ENCODE assay signal across 8 cellular contexts in genomic region chr1:24481098-24481497, GRCh38. TPM values are rescaled to one million over a fixed set of nuclear protein-coding genes. Genes with fewer than 3 reads are reported as not detected.
DNase-seq lines count a peak whose midpoint lies in the region; ATAC-seq and TF ChIP-seq lines count a peak whose summit lies in the region.

No MANE protein-coding gene starts in this region.

- intact Hi-C loops in CD8-positive, alpha-beta T cell (cut with DNase I, micrococcal nuclease): loop anchor here (1.0 to 5.0 kb wide), 3 partner anchors 21 to 64 kb away; partner anchors contain the start of genes NIPAL3 (in 2 of the 2) and RCAN3 (in 2 of the 2)

- CTCF ChIA-PET in CD8-positive, alpha-beta T cell (lab: Charles Lee): interaction anchor here (0.6 to 4.6 kb wide), 10 partner anchors 14 to 1750 kb away, joined by 3 to 18 read pairs (median 4); partner anchors contain the start of genes NIPAL3 and RCAN3
- CTCF ChIA-PET in activated CD4-positive, alpha-beta memory T cell treated with anti-CD3 and anti-CD28 coated beads, Interleukin-2, amount 10 ng/mL, durations not matched to agents 7 days and 5 days (lab: Charles Lee): interaction anchor here (0.9 to 2.8 kb wide), 10 partner anchors 20 to 282 kb away, joined by 3 to 19 read pairs (median 4); partner anchors contain the start of genes NIPAL3 and RCAN3
- CTCF ChIA-PET in HEK293T (lab: Yijun Ruan, JAX): no interaction called here

- H3K4me1 ChIP-seq in CD8-positive, alpha-beta T cell (ENCODE audit: insufficient read depth, low read length): peaks cover 64% of the 10 kb centered on the region
- peaks cover 8% of the 10 kb centered on the region for H3K4me1 ChIP-seq in HUES48 (ENCODE audit: control insufficient read depth, insufficient read depth, low read length)

- ATAC-seq in CD8-positive, alpha-beta T cell: peak; percentile 59
- ATAC-seq in memory B cell (ENCODE audit: low read depth) (peak; percentile 99), GM21381 (IDR thresholded peaks at IDR 0.05; ENCODE audit: unreplicated experiment) (no peak), HG03460 (IDR thresholded peaks at IDR 0.05; ENCODE audit: unreplicated experiment) (no peak), GM21717 (IDR thresholded peaks at IDR 0.05; ENCODE audit: unreplicated experiment) (no peak)

- H3K36me3 ChIP-seq in CD8-positive, alpha-beta T cell (ENCODE audit: insufficient read depth, low read length): no peaks in the 10 kb centered on the region
- no peaks in the 10 kb centered on the region for H3K36me3 ChIP-seq in HUES48 (ENCODE audit: control insufficient read depth, insufficient read depth, low read length)

- no peaks in the 10 kb centered on the region for H3K9me3 Mint-ChIP-seq in CD8-positive, alpha-beta T cell
- H3K9me3 Mint-ChIP-seq in activated CD4-positive, alpha-beta memory T cell treated with anti-CD3 and anti-CD28 coated beads, Interleukin-2, amount 10 ng/mL, durations not matched to agents 7 days and 5 days: no peaks in the 10 kb centered on the region
- no peaks in the 10 kb centered on the region for H3K9me3 Mint-ChIP-seq in memory B cell

- H3K4me3 ChIP-seq in CD8-positive, alpha-beta T cell (ENCODE audit: low read depth, low read length): peak overlapping the region; percentile 40
- H3K4me3 ChIP-seq in HUES48 (ENCODE audit: low read depth, low read length): no peak overlapping the region

- H3K9ac ChIP-seq in HUES48 (ENCODE audit: low read depth, low read length): no peak overlapping the region

- peak overlapping the region; percentile 73 for H3K4me3 Mint-ChIP-seq in CD8-positive, alpha-beta T cell
- H3K4me3 Mint-ChIP-seq in activated CD4-positive, alpha-beta memory T cell treated with anti-CD3 and anti-CD28 coated beads, Interleukin-2, amount 10 ng/mL, durations not matched to agents 7 days and 5 days: peak overlapping the region; percentile 27
- peak overlapping the region; percentile 59 for H3K4me3 Mint-ChIP-seq in memory B cell

- H3K27me3 ChIP-seq in CD8-positive, alpha-beta T cell (ENCODE audit: insufficient read depth, low read length): no peaks in the 10 kb centered on the region
- H3K27me3 ChIP-seq in HUES48 (ENCODE audit: control insufficient read depth, insufficient read depth, low read length): no peaks in the 10 kb centered on the region

- H3K27me3 Mint-ChIP-seq in CD8-positive, alpha-beta T cell (ENCODE audit: low read depth): no peaks in the 10 kb centered on the region
- H3K27me3 Mint-ChIP-seq in activated CD4-positive, alpha-beta memory T cell treated with anti-CD3 and anti-CD28 coated beads, Interleukin-2, amount 10 ng/mL, durations not matched to agents 7 days and 5 days: no peaks in the 10 kb centered on the region
- no peaks in the 10 kb centered on the region for H3K27me3 Mint-ChIP-seq in memory B cell

- H3K9me3 ChIP-seq in CD8-positive, alpha-beta T cell (ENCODE audit: low read length): no peaks in the 10 kb centered on the region
- no peaks in the 10 kb centered on the region for H3K9me3 ChIP-seq in HUES48 (ENCODE audit: control insufficient read depth, insufficient read depth, low read length)

- no peaks in the 10 kb centered on the region for H3K36me3 Mint-ChIP-seq in CD8-positive, alpha-beta T cell
- peaks cover 12% of the 10 kb centered on the region for H3K36me3 Mint-ChIP-seq in activated CD4-positive, alpha-beta memory T cell treated with anti-CD3 and anti-CD28 coated beads, Interleukin-2, amount 10 ng/mL, durations not matched to agents 7 days and 5 days (ENCODE audit: low read depth)
- H3K36me3 Mint-ChIP-seq in memory B cell: peaks cover 2% of the 10 kb centered on the region

- POLR2A ChIA-PET in CD8-positive, alpha-beta T cell (lab: Charles Lee): interaction anchor here (0.6 to 10.4 kb wide), 9 partner anchors 14 to 106 kb away, joined by 3 to 148 read pairs (median 4); partner anchors contain the start of genes NIPAL3 and RCAN3
- POLR2A ChIA-PET in activated CD4-positive, alpha-beta memory T cell treated with anti-CD3 and anti-CD28 coated beads, Interleukin-2, amount 10 ng/mL, durations not matched to agents 7 days and 5 days (lab: Charles Lee): interaction anchor here (0.8 to 8.0 kb wide), 13 partner anchors 11 to 162 kb away, joined by 3 to 232 read pairs (median 3); partner anchors contain the start of genes NIPAL3, RCAN3, SRRM1 and STPG1
- POLR2A ChIA-PET in HEK293T (lab: Yijun Ruan, JAX): interaction anchor here (1.2 to 1.3 kb wide), 2 partner anchors 20 to 21 kb away, joined by 3 to 4 read pairs; partner anchors contain the start of gene RCAN3

- no peak for TF ChIP-seq CTCF in CD8-positive, alpha-beta T cell (IDR thresholded peaks at IDR 0.05)

- peak overlapping the region; percentile 98 for H3K27ac Mint-ChIP-seq in CD8-positive, alpha-beta T cell
- H3K27ac Mint-ChIP-seq in activated CD4-positive, alpha-beta memory T cell treated with anti-CD3 and anti-CD28 coated beads, Interleukin-2, amount 10 ng/mL, durations not matched to agents 7 days and 5 days: peak overlapping the region; percentile 99
- H3K27ac Mint-ChIP-seq in memory B cell: peak overlapping the region; percentile 86

- peak overlapping the region; percentile 68 for H3K27ac ChIP-seq in CD8-positive, alpha-beta T cell (ENCODE audit: low read depth, low read length)
- peak overlapping the region; percentile 21 for H3K27ac ChIP-seq in HUES48 (ENCODE audit: low read depth, low read length)

- peaks cover 65% of the 10 kb centered on the region for H3K4me1 Mint-ChIP-seq in CD8-positive, alpha-beta T cell (ENCODE audit: low read depth)
- H3K4me1 Mint-ChIP-seq in activated CD4-positive, alpha-beta memory T cell treated with anti-CD3 and anti-CD28 coated beads, Interleukin-2, amount 10 ng/mL, durations not matched to agents 7 days and 5 days: peaks cover 50% of the 10 kb centered on the region
- H3K4me1 Mint-ChIP-seq in memory B cell: peaks cover 16% of the 10 kb centered on the region

- peak in 5 of 7 experiments; percentile 24 to 64 (median 61) for DNase-seq in CD8-positive, alpha-beta T cell
- DNase-seq in activated CD4-positive, alpha-beta memory T cell treated with anti-CD3 and anti-CD28 coated beads, Interleukin-2, amount 10 ng/mL, durations not matched to agents 7 days and 5 days: peak; percentile 65
- DNase-seq in memory B cell (ENCODE audit: low spot score in 2 of 2) (peak; percentile 17 to 38), HEK293T (ENCODE audit: extremely low spot score) (no peak)

TF ChIP-seq in HEK293T, 16 proteins besides CTCF, POLR2A, EP300 and RAD21:
- TF ChIP-seq FOXM1 (IDR thresholded peaks at IDR 0.05; ENCODE audit: borderline replicate concordance) (no peak), FOXK2 (IDR thresholded peaks at IDR 0.05) (no peak), LEF1 (IDR thresholded peaks at IDR 0.05; ENCODE audit: borderline replicate concordance) (no peak), FOXA1 (IDR thresholded peaks at IDR 0.05) (no peak), ELF4 (IDR thresholded peaks at IDR 0.05) (no peak), SUZ12 (IDR thresholded peaks at IDR 0.05) (no peak), HDGF (IDR thresholded peaks at IDR 0.05; ENCODE audit: borderline replicate concordance) (no peak), PKNOX1 (IDR thresholded peaks at IDR 0.05) (no peak), ARNT (IDR thresholded peaks at IDR 0.05) (no peak), NFRKB (IDR thresholded peaks at IDR 0.05) (no peak), L3MBTL2 (conservative IDR thresholded peaks at IDR 0.05) (no peak), ZNF384 (IDR thresholded peaks at IDR 0.05) (no peak), CTBP1 (IDR thresholded peaks at IDR 0.05; ENCODE audit: borderline replicate concordance) (no peak), BHLHE40 (IDR thresholded peaks at IDR 0.05; ENCODE audit: borderline replicate concordance) (no peak), SP1 (IDR thresholded peaks at IDR 0.05) (no peak)
TF ChIP-seq in HEK293T: peak in this region for 0.

RNA-seq across cellular contexts. Expression of gene RCAN3, which starts 21.5 kb away (rescaled TPM):
- total RNA-seq in CD8-positive, alpha-beta T cell: 100 to 1,000 TPM; 129 to 130 TPM
- 10 to 100 TPM; 59.3 to 62.6 TPM for total RNA-seq in activated CD4-positive, alpha-beta memory T cell treated with anti-CD3 and anti-CD28 coated beads, Interleukin-2, amount 10 ng/mL, durations not matched to agents 7 days and 5 days

Comparison
In these comparisons a context has a peak if more than half of its experiments do, and no peak if none do; other contexts are left out.
1. ATAC-seq: peak in CD8-positive, alpha-beta T cell (single experiment) and memory B cell (single experiment); none in GM21381 (single experiment), HG03460 (single experiment) and GM21717 (single experiment).
2. Peak in every context shown above with its lines, with median percentiles within 50 percentile points of each other: H3K27ac Mint-ChIP-seq and H3K4me3 Mint-ChIP-seq.